Comparison of ENCODE assay signal across 1 cellular context in the genomic region with DNA sequence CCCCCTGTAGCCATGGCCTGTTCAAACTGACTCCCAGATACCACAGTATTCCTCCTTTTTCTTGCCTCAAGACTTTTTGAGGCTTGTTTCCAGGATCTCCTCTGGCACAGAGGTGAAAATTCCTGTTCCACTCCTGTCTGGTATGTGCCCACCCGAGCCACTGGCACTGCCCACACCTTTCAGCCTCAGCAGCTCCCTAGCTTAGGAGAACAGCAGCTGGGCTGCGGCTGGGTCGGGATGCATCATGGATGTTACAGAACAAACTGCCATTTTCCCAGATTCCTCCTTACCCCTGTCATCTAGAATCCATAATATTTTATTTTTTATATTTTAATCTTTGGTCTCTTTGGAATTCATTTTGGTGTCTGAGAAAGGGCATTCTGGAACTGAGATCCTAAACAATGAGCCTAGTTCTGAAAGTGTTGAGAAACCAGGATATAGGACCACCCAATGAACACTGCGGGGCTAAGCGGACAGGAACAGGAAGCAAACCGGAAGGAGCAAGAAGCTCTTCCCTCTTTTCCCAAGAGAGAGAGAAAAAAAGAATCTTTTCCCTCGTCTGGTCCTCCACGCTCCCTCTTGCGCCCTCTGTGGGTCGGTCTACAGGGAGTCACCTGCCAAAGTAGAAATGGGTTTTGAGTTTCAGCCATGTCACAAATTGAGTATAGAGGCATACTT.
A peak's percentile ranks its signal among the peaks of the same experiment; 100 is the strongest.
TF ChIP-seq lines count a peak whose summit lies in the region.

No MANE protein-coding gene starts in this region.

TF ChIP-seq in HCT116, 20 proteins besides CTCF, POLR2A, EP300 and RAD21 (continued from another document):
- TF ChIP-seq, protein P1, sequence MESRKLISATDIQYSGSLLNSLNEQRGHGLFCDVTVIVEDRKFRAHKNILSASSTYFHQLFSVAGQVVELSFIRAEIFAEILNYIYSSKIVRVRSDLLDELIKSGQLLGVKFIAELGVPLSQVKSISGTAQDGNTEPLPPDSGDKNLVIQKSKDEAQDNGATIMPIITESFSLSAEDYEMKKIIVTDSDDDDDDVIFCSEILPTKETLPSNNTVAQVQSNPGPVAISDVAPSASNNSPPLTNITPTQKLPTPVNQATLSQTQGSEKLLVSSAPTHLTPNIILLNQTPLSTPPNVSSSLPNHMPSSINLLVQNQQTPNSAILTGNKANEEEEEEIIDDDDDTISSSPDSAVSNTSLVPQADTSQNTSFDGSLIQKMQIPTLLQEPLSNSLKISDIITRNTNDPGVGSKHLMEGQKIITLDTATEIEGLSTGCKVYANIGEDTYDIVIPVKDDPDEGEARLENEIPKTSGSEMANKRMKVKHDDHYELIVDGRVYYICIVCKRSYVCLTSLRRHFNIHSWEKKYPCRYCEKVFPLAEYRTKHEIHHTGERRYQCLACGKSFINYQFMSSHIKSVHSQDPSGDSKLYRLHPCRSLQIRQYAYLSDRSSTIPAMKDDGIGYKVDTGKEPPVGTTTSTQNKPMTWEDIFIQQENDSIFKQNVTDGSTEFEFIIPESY (IDR thresholded peaks at IDR 0.05; ENCODE audit: extremely low read depth, insufficient replicate concordance, low read length), result no peak
- peak; percentile 87 for TF ChIP-seq CBX3 (IDR thresholded peaks at IDR 0.05; ENCODE audit: low read depth)
- TF ChIP-seq ZFX (IDR thresholded peaks at IDR 0.05), result no peak
- peak; percentile 84 for TF ChIP-seq YY1 (IDR thresholded peaks at IDR 0.05; ENCODE audit: extremely low read depth, insufficient replicate concordance, low read depth, low read length)
- no peak for TF ChIP-seq SIN3A (IDR thresholded peaks at IDR 0.05; ENCODE audit: low read depth)
- TF ChIP-seq, protein P2, sequence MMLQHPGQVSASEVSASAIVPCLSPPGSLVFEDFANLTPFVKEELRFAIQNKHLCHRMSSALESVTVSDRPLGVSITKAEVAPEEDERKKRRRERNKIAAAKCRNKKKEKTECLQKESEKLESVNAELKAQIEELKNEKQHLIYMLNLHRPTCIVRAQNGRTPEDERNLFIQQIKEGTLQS (IDR thresholded peaks at IDR 0.05), result no peak
- no peak for TF ChIP-seq EGR1 (IDR thresholded peaks at IDR 0.05; ENCODE audit: low read depth)
- peak; percentile 14; the same call in 1 of the 2 replicates for TF ChIP-seq SP1 (IDR thresholded peaks at IDR 0.05; ENCODE audit: low read depth)
- TF ChIP-seq, protein P3, sequence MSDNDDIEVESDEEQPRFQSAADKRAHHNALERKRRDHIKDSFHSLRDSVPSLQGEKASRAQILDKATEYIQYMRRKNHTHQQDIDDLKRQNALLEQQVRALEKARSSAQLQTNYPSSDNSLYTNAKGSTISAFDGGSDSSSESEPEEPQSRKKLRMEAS (IDR thresholded peaks at IDR 0.05), result peak; percentile 64; the same call in 1 of the 2 replicates
